In genomic region chr17:11852231-11852630, GRCh38 we compare ENCODE assay signal across 19 cellular contexts.
"Had no signal": no experiment of that assay in that cellular context is flagged by ENCODE, and none has a peak within 500 bp of the region (broad histone marks: within the 10 kb centered on the region; RNA-seq: fewer than 3 reads in every experiment).

No MANE protein-coding gene starts in this region.

- H3K27me3 ChIP-seq: dorsolateral prefrontal cortex, gastrocnemius medialis, left lung had no signal

- H3K36me3 ChIP-seq: esophagus muscularis mucosa, gastrocnemius medialis, heart right ventricle, left lung, lower lobe of right lung had no signal

- H3K4me3 ChIP-seq: coronary artery, dorsolateral prefrontal cortex, esophagus muscularis mucosa, gastrocnemius medialis, heart right ventricle, left lung, lower lobe of right lung, mucosa of descending colon had no signal

- DNase-seq: dermis blood vessel endothelial cell; dorsolateral prefrontal cortex; effector CD4-positive, alpha-beta T cell; effector memory CD4-positive, alpha-beta T cell; foreskin fibroblast; foreskin melanocyte; gastrocnemius medialis; glutamatergic neuron; head of caudate nucleus; heart right ventricle; hippocampal formation; left cardiac atrium; left lung; left ventricle myocardium superior; lower lobe of right lung; mesenchymal stem cell; mucosa of descending colon had no signal

- H3K27ac ChIP-seq: gastrocnemius medialis, left lung, lower lobe of right lung had no signal

- ATAC-seq: lower lobe of right lung had no signal

- H3K4me1 ChIP-seq: gastrocnemius medialis, left lung, lower lobe of right lung had no signal

- H3K9me3 ChIP-seq: esophagus muscularis mucosa, gastrocnemius medialis, heart right ventricle, left lung, lower lobe of right lung, mucosa of descending colon had no signal
